ENCODE assay signal across 8 cellular contexts in genomic region chr5:157574456-157575095, GRCh38. TPM values are rescaled to one million over a fixed set of nuclear protein-coding genes. Genes with fewer than 3 reads are reported as not detected.
DNase-seq lines count a peak whose midpoint lies in the region; FAIRE-seq and TF ChIP-seq lines count a peak whose summit lies in the region.

No MANE protein-coding gene starts in this region.

- CTCF ChIA-PET in activated CD4-positive, alpha-beta memory T cell treated with anti-CD3 and anti-CD28 coated beads, Interleukin-2, amount 10 ng/mL, durations not matched to agents 7 days and 5 days (lab: Charles Lee): interaction anchor here (1.2 to 1.9 kb wide), 3 partner anchors 18 to 169 kb away, joined by 4 to 5 read pairs (median 4); partner anchors contain the start of gene LSM11

- no peak overlapping the region for H2BK120ac ChIP-seq in H9 (ENCODE audit: low read depth, low read length, poor library complexity, severe bottlenecking)

- FAIRE-seq in small intestine (lab: Jason Lieb, UNC): no peak

- H3K79me1 ChIP-seq in H9 (ENCODE audit: insufficient read depth, low read depth, low read length, poor library complexity, severe bottlenecking): no peaks in the 10 kb centered on the region

- H3K23me2 ChIP-seq in H9 (ENCODE audit: insufficient read length, low read depth, low read length, poor library complexity, severe bottlenecking): peaks cover 3% of the 10 kb centered on the region

- WGBS in H9 (ENCODE audit: extremely low coverage, insufficient read length, low lambda C conversion rate): no CpG with 5 or more reads among the region's 39 CpGs
- WGBS in hepatocyte (ENCODE audit: low lambda C conversion rate, missing lambda C conversion rate): 13% methylated on average over 39 of the region's 39 CpGs
- WGBS in small intestine, 3 donors: 12 to 30% (median 29%) methylated on average over 39 of the region's 39 CpGs

- H3K4me2 ChIP-seq in H9 (ENCODE audit: insufficient read depth, insufficient read length, low read length) (peak overlapping the region; percentile 57), hepatocyte (peak overlapping the region; percentile 98)

- H3K36me3 Mint-ChIP-seq in H9 (ENCODE audit: insufficient read depth in 1 of 3, low read depth in 3 of 3): peaks cover 0 to 6% (median 0%) of the 10 kb centered on the region in 3 experiments; a peak in 1 of 7 replicates
- peaks cover 59% of the 10 kb centered on the region for H3K36me3 Mint-ChIP-seq in activated CD4-positive, alpha-beta memory T cell treated with anti-CD3 and anti-CD28 coated beads, Interleukin-2, amount 10 ng/mL, durations not matched to agents 7 days and 5 days (ENCODE audit: low read depth)

- H3K4me1 Mint-ChIP-seq in H9: peaks cover 33 to 39% of the 10 kb centered on the region in 2 experiments
- peaks cover 60% of the 10 kb centered on the region for H3K4me1 Mint-ChIP-seq in activated CD4-positive, alpha-beta memory T cell treated with anti-CD3 and anti-CD28 coated beads, Interleukin-2, amount 10 ng/mL, durations not matched to agents 7 days and 5 days

- no peak for TF ChIP-seq POLR2A in erythroblast (IDR thresholded peaks at IDR 0.05; ENCODE audit: low read length)

- no peak overlapping the region for H4K5ac ChIP-seq in H9 (ENCODE audit: insufficient read length, low read depth, low read length)

- no peak overlapping the region for H2BK5ac ChIP-seq in H9 (ENCODE audit: insufficient read length, low read length)

- H3K4me1 ChIP-seq in H9 (ENCODE audit: insufficient read depth, low read length): no peaks in the 10 kb centered on the region; the same call in 1 of the 2 replicates
- H3K4me1 ChIP-seq in hepatocyte (ENCODE audit: insufficient read depth): peaks cover 5% of the 10 kb centered on the region
- no peaks in the 10 kb centered on the region for H3K4me1 ChIP-seq in small intestine (ENCODE audit: control insufficient read depth in 2 of 2, insufficient read depth in 1 of 2, low read depth in 1 of 2, low read length in 1 of 2)

- peak overlapping the region; percentile 91 to 96 for H3K4me3 Mint-ChIP-seq in H9
- peak overlapping the region; percentile 92 for H3K4me3 Mint-ChIP-seq in activated CD4-positive, alpha-beta memory T cell treated with anti-CD3 and anti-CD28 coated beads, Interleukin-2, amount 10 ng/mL, durations not matched to agents 7 days and 5 days

- POLR2A ChIA-PET in activated CD4-positive, alpha-beta memory T cell treated with anti-CD3 and anti-CD28 coated beads, Interleukin-2, amount 10 ng/mL, durations not matched to agents 7 days and 5 days (lab: Charles Lee): interaction anchor here (0.6 to 11.0 kb wide), 8 partner anchors 13 to 71 kb away, joined by 3 to 193 read pairs (median 6); no protein-coding TSS in a partner anchor

- no peak overlapping the region for H3K27ac ChIP-seq in H9 (ENCODE audit: insufficient read length, low read depth, low read length)
- H3K27ac ChIP-seq in hepatocyte: no peak overlapping the region
- peak overlapping the region; percentile 37 to 89 for H3K27ac ChIP-seq in small intestine (ENCODE audit: low read depth in 1 of 2, low read length in 1 of 2)

- TF ChIP-seq CTCF in H9 (conservative IDR thresholded peaks at IDR 0.05) (no peak), hepatocyte (IDR thresholded peaks at IDR 0.05; ENCODE audit: poor library complexity) (no peak)

- H3K23ac ChIP-seq in H9 (ENCODE audit: insufficient read length, low read depth, low read length): no peak overlapping the region

- no peak overlapping the region for H2BK15ac ChIP-seq in H9 (ENCODE audit: low read depth, low read length)

- H3K9ac ChIP-seq in H9 (ENCODE audit: extremely low read depth, insufficient read length, low read length): peak overlapping the region; percentile 5

- no peaks in the 10 kb centered on the region for H3K9me2 ChIP-seq in hepatocyte (replicated peaks; ENCODE audit: insufficient read depth)

- in situ Hi-C loops in G401 (cut with HindIII; ENCODE audit: low sequenced_read_pairs): no loop called here

- H3K79me2 ChIP-seq in H9 (ENCODE audit: insufficient read depth, low read length) (no peaks in the 10 kb centered on the region), hepatocyte (peaks cover 11% of the 10 kb centered on the region)

- H2BK20ac ChIP-seq in H9 (ENCODE audit: low read depth, low read length, poor library complexity, severe bottlenecking): no peak overlapping the region

- H3K14ac ChIP-seq in H9 (ENCODE audit: insufficient read depth, low read length): no peak overlapping the region

- no peaks in the 10 kb centered on the region for H3K36me3 ChIP-seq in hepatocyte (replicated peaks; ENCODE audit: insufficient read depth, low read depth)
- H3K36me3 ChIP-seq in small intestine (ENCODE audit: control insufficient read depth in 2 of 2, insufficient read depth in 2 of 2, low read length in 2 of 2): no peaks in the 10 kb centered on the region

- H3K9me3 Mint-ChIP-seq in H9: no peaks in the 10 kb centered on the region; a peak in 1 of 5 replicates
- no peaks in the 10 kb centered on the region for H3K9me3 Mint-ChIP-seq in activated CD4-positive, alpha-beta memory T cell treated with anti-CD3 and anti-CD28 coated beads, Interleukin-2, amount 10 ng/mL, durations not matched to agents 7 days and 5 days

- H4K91ac ChIP-seq in H9 (ENCODE audit: insufficient read length, low read depth, low read length): no peak overlapping the region

- H2AFZ ChIP-seq in H9 (ENCODE audit: low read length) (no peak overlapping the region), hepatocyte (peak overlapping the region; percentile 99)

- H3K27ac Mint-ChIP-seq in H9: peak overlapping the region in 1 of 3 experiments; percentile 73; a peak in 1 of 7 replicates
- H3K27ac Mint-ChIP-seq in activated CD4-positive, alpha-beta memory T cell treated with anti-CD3 and anti-CD28 coated beads, Interleukin-2, amount 10 ng/mL, durations not matched to agents 7 days and 5 days: peak overlapping the region; percentile 88

- DNase-seq in H9 (no peak), hepatocyte (ENCODE audit: low spot score) (peak; percentile 16), small intestine (no peak), erythroblast (lab: John Stamatoyannopoulos, UW) (no peak), Kasumi-1 (lab: John Stamatoyannopoulos, UW) (no peak), dedifferentiated amniotic fluid mesenchymal stem cell (ENCODE audit: extremely low spot score) (no peak), G401 (ENCODE audit: low spot score) (no peak)
- peak; percentile 50 for DNase-seq in activated CD4-positive, alpha-beta memory T cell treated with anti-CD3 and anti-CD28 coated beads, Interleukin-2, amount 10 ng/mL, durations not matched to agents 7 days and 5 days

- no peaks in the 10 kb centered on the region for H3K9me3 ChIP-seq in H9 (ENCODE audit: control insufficient read depth, low read depth, low read length)
- H3K9me3 ChIP-seq in hepatocyte (ENCODE audit: low read depth): no peaks in the 10 kb centered on the region
- H3K9me3 ChIP-seq in small intestine (ENCODE audit: control insufficient read depth, low read depth): no peaks in the 10 kb centered on the region

- peaks cover 28% of the 10 kb centered on the region for H3K27me3 Mint-ChIP-seq in H9 (ENCODE audit: low read depth)
- no peaks in the 10 kb centered on the region for H3K27me3 Mint-ChIP-seq in activated CD4-positive, alpha-beta memory T cell treated with anti-CD3 and anti-CD28 coated beads, Interleukin-2, amount 10 ng/mL, durations not matched to agents 7 days and 5 days

- no peak overlapping the region for H3K18ac ChIP-seq in H9 (ENCODE audit: insufficient read length, low read depth, low read length)

- no peak overlapping the region for H2AK5ac ChIP-seq in H9 (ENCODE audit: insufficient read length, low read length)

- H3K56ac ChIP-seq in H9 (ENCODE audit: insufficient read length, low read depth, low read length): no peak overlapping the region

- H3K4ac ChIP-seq in H9 (ENCODE audit: low read depth, low read length): no peak overlapping the region

- H3K4me3 ChIP-seq in hepatocyte (peak overlapping the region; percentile 94), small intestine (ENCODE audit: low read depth in 1 of 2, low read length in 2 of 2) (peak overlapping the region; percentile 44 to 77)

- H2BK12ac ChIP-seq in H9 (ENCODE audit: insufficient read length, low read depth, low read length): no peak overlapping the region

- H4K20me1 ChIP-seq in H9 (ENCODE audit: control insufficient read depth, insufficient read depth, insufficient read length): no peaks in the 10 kb centered on the region
- H4K20me1 ChIP-seq in hepatocyte (ENCODE audit: insufficient read depth, poor library complexity, severe bottlenecking): no peaks in the 10 kb centered on the region

- H4K8ac ChIP-seq in H9 (replicated peaks; ENCODE audit: insufficient read length, low read depth, low read length): no peak overlapping the region

- H3T11ph ChIP-seq in H9 (ENCODE audit: low read length): no peak overlapping the region

- no peaks in the 10 kb centered on the region; the same call in 1 of the 2 replicates for H3K27me3 ChIP-seq in H9 (ENCODE audit: insufficient read depth, low read length)
- H3K27me3 ChIP-seq in hepatocyte: peaks cover 9% of the 10 kb centered on the region
- peaks cover 0 to 4% of the 10 kb centered on the region in 2 donors for H3K27me3 ChIP-seq in small intestine (ENCODE audit: control insufficient read depth in 2 of 2, insufficient read depth in 2 of 2, low read length in 2 of 2)

RNA-seq across cellular contexts. Expression of gene ADAM19, which starts 1.0 kb away (rescaled TPM):
- total RNA-seq in H9 (2021) (9.5 and 9.9 TPM in 2 replicates), hepatocyte (8.0 and 8.6 TPM in 2 replicates)
- 100 to 1,000 TPM; 309 to 313 TPM for total RNA-seq in activated CD4-positive, alpha-beta memory T cell treated with anti-CD3 and anti-CD28 coated beads, Interleukin-2, amount 10 ng/mL, durations not matched to agents 7 days and 5 days
- polyA plus RNA-seq in hepatocyte (6.0 and 6.9 TPM in 2 replicates), small intestine (1 to 10 TPM in 1 of 3 donors, under 1 TPM in 2; 0.67 to 3.6 (median 0.81) TPM)
- total RNA-seq in G401 (2014; rRNA removed; shearing (Covaris generic)): 0.17 and 0.55 TPM in 2 replicates

Comparison
In these comparisons a context has a peak if more than half of its experiments do, and no peak if none do; other contexts are left out.
1. DNase-seq: peak in activated CD4-positive, alpha-beta memory T cell treated with anti-CD3 and anti-CD28 coated beads, Interleukin-2, amount 10 ng/mL, durations not matched to agents 7 days and 5 days (single experiment) and hepatocyte (single experiment); none in H9 (single experiment), small intestine (single experiment), erythroblast (0 of 2), Kasumi-1 (0 of 2), dedifferentiated amniotic fluid mesenchymal stem cell (single experiment) and G401 (single experiment).
2. H3K27ac ChIP-seq: peak in small intestine (2 of 2); none in H9 (single experiment) and hepatocyte (single experiment).
3. RNA of gene ADAM19, which starts 1.0 kb away (total RNA-seq): 309 to 313 TPM in activated CD4-positive, alpha-beta memory T cell treated with anti-CD3 and anti-CD28 coated beads, Interleukin-2, amount 10 ng/mL, durations not matched to agents 7 days and 5 days; 9.5 to 9.9 TPM in H9, 8.0 to 8.6 TPM in hepatocyte and 0.17 to 0.55 TPM in G401; every median in the first group is over 10 times any median in the second.